In genomic region chr1:154352581-154353459, GRCh38 we compare ENCODE assay signal across 8 cellular contexts. TPM values are rescaled to one million over a fixed set of nuclear protein-coding genes. Genes with fewer than 3 reads are reported as not detected.
DNase-seq lines count a peak whose midpoint lies in the region; ATAC-seq and TF ChIP-seq lines count a peak whose summit lies in the region.

No MANE protein-coding gene starts in this region.

- WGBS in heart left ventricle, 4 donors, result 2 to 4% (median 2%) methylated on average over 38 to 41 of the region's 41 CpGs

- TF ChIP-seq CTCF in AG04449 (IDR thresholded peaks at IDR 0.05; ENCODE audit: insufficient read depth, low read length, missing control alignments) (no peak), heart left ventricle (IDR thresholded peaks at IDR 0.05) (no peak), osteocyte (IDR thresholded peaks at IDR 0.05) (peak; percentile 31)

- CTCF ChIA-PET in AG04449 (lab: Yijun Ruan, JAX), result interaction anchor here (0.6 to 23.5 kb wide), 6 partner anchors 10 to 207 kb away, joined by 3 to 546 read pairs (median 3); partner anchors contain the start of genes AQP10 and ATP8B2

- intact Hi-C loops in heart left ventricle (cut with DNase I), result loop anchor here in 2 of 10 donors (5.0 to 10.0 kb wide), 2 partner anchors 49 to 192 kb away; no protein-coding TSS in a partner anchor

- no peaks in the 10 kb centered on the region for H3K9me3 ChIP-seq in adipocyte (ENCODE audit: control insufficient read depth, low read length)
- H3K9me3 ChIP-seq in heart left ventricle, result no peaks in the 10 kb centered on the region

- no peaks in the 10 kb centered on the region for H3K9me3 Mint-ChIP-seq in osteocyte (ENCODE audit: unreplicated experiment)

- peak overlapping the region; percentile 93 for H3K27ac Mint-ChIP-seq in osteocyte (ENCODE audit: unreplicated experiment)

- peaks cover 18% of the 10 kb centered on the region for H3K36me3 ChIP-seq in adipocyte (ENCODE audit: control insufficient read depth, insufficient read depth, low read length, severe bottlenecking)
- H3K36me3 ChIP-seq in heart left ventricle, result peaks cover 0 to 22% (median 17%) of the 10 kb centered on the region in 9 donors

- no peak for TF ChIP-seq POLR2A in heart left ventricle (IDR thresholded peaks at IDR 0.05)

- POLR2A ChIA-PET in AG04449 (lab: Yijun Ruan, JAX), result interaction anchor here (0.5 to 2.2 kb wide), 2 partner anchors 24 to 49 kb away, joined by 4 read pairs; no protein-coding TSS in a partner anchor

- H3K4me3 Mint-ChIP-seq in osteocyte (ENCODE audit: unreplicated experiment), result peak overlapping the region; percentile 71

- H3K27me3 ChIP-seq in adipocyte (replicated peaks; ENCODE audit: control insufficient read depth, insufficient read depth, low read length) (no peaks in the 10 kb centered on the region), heart left ventricle (no peaks in the 10 kb centered on the region)

- H3K4me3 ChIP-seq in AG04449 (ENCODE audit: low read depth, low read length) (peak overlapping the region; percentile 49), adipocyte (ENCODE audit: low read length) (peak overlapping the region; percentile 64), heart left ventricle (peak overlapping the region; percentile 29 to 57 (median 48))

- DNase-seq in AG04449 (ENCODE audit: low read depth, low spot score), result no peak
- peak; percentile 92 for DNase-seq in OCI-M1 (lab: John Stamatoyannopoulos, UW)
- peak; percentile 65 for DNase-seq in adipocyte (ENCODE audit: low read depth)
- DNase-seq in heart left ventricle, result peak; percentile 34 to 70 (median 44)
- DNase-seq in osteocyte (ENCODE audit: extremely low spot score, unreplicated experiment), result peak; percentile 89
- no peak for DNase-seq in NCI-H187 (lab: John Stamatoyannopoulos, UW)

- peaks cover 24% of the 10 kb centered on the region for H3K4me1 Mint-ChIP-seq in osteocyte (ENCODE audit: unreplicated experiment)

- peaks cover 21% of the 10 kb centered on the region for H3K4me1 ChIP-seq in adipocyte (ENCODE audit: control insufficient read depth, insufficient read depth, low read length)
- peaks cover 0 to 29% (median 13%) of the 10 kb centered on the region in 12 donors for H3K4me1 ChIP-seq in heart left ventricle

- peaks cover 18% of the 10 kb centered on the region for H3K36me3 Mint-ChIP-seq in osteocyte (ENCODE audit: unreplicated experiment)

- no peaks in the 10 kb centered on the region for H3K27me3 Mint-ChIP-seq in osteocyte (ENCODE audit: unreplicated experiment)

- H3K9ac ChIP-seq in adipocyte (ENCODE audit: low read length), result peak overlapping the region; percentile 73

- peak; percentile 53 for ATAC-seq in GM19463 (IDR thresholded peaks at IDR 0.05; ENCODE audit: unreplicated experiment)
- ATAC-seq in heart left ventricle, result peak; percentile 44 to 65 (median 58)
- no peak for ATAC-seq in GM18519 (IDR thresholded peaks at IDR 0.05; ENCODE audit: low FRiP score, unreplicated experiment)

- peak overlapping the region in 9 of 12 donors; percentile 15 to 72 (median 47) for H3K27ac ChIP-seq in heart left ventricle

RNA-seq across cellular contexts. Expression of gene ATP8B2, which starts 27.5 kb away (rescaled TPM):
- total RNA-seq in heart left ventricle (10 to 100 TPM in 8 of 9 donors, 1 to 10 TPM in 1; 9.4 to 45.0 (median 15.5) TPM), osteocyte (94.4 and 98.5 TPM in 2 replicates)
- polyA plus RNA-seq in heart left ventricle, result 10 to 100 TPM in 1 of 2 donors, 1 to 10 TPM in 1; 7.2 to 18.3 TPM

RNA-seq across cellular contexts. Expression of gene AQP10, which starts 31.9 kb away (rescaled TPM):
- total RNA-seq in heart left ventricle, result under 1 TPM in 6 of 9 donors, not detected in 3; 0.23 to 0.93 (median 0.55) TPM
- polyA plus RNA-seq in heart left ventricle, result 1 to 10 TPM in 1 of 2 donors, under 1 TPM in 1; 0.15 to 1.2 TPM
- total RNA-seq in osteocyte, result not detected in 2 replicates

RNA-seq across cellular contexts. Expression of gene IL6R, which starts 52.3 kb away (rescaled TPM):
- total RNA-seq in heart left ventricle (10 to 100 TPM in 6 of 9 donors, 1 to 10 TPM in 3; 5.7 to 26.6 (median 13.1) TPM), osteocyte (10.4 and 12.4 TPM in 2 replicates)
- 1 to 10 TPM; 3.4 to 8.6 TPM for polyA plus RNA-seq in heart left ventricle

Comparison
In these comparisons a context has a peak if more than half of its experiments do, and no peak if none do; other contexts are left out.
1. DNase-seq: peak in OCI-M1 (single experiment), adipocyte (single experiment), heart left ventricle (5 of 5) and osteocyte (single experiment); none in AG04449 (single experiment) and NCI-H187 (0 of 2).
2. Peak in every context shown above with its lines, with median percentiles within 50 percentile points of each other: H3K4me3 ChIP-seq.